ENCODE assay signal across 9 cellular contexts in genomic region chr17:17737938-17738894, GRCh38. TPM values are rescaled to one million over a fixed set of nuclear protein-coding genes. Genes with fewer than 3 reads are reported as not detected.
DNase-seq lines count a peak whose midpoint lies in the region; ATAC-seq, FAIRE-seq and TF ChIP-seq lines count a peak whose summit lies in the region.
"Had no signal": no experiment of that assay in that cellular context is flagged by ENCODE, and none has a peak within 500 bp of the region (broad histone marks: within the 10 kb centered on the region; RNA-seq: fewer than 3 reads in every experiment).

No MANE protein-coding gene starts in this region.

- in situ Hi-C loops in GM13977 (cut with MboI; ENCODE audit: low pct_unique_long_range_greater_than_20kb, low sequenced_read_pairs, unreplicated experiment) = no loop called here

- DNase-seq in SHP77 treated with DMSO at 0.1 percent for 48 hours (lab: John Stamatoyannopoulos, UW) (peak; percentile 65), glomerular visceral epithelial cell (ENCODE audit: extremely low spot score) (peak; percentile 68), pancreas (peak in 3 of 6 donors; percentile 48 to 72 (median 48)), GM13977 (ENCODE audit: low spot score) (no peak), middle frontal gyrus (ENCODE audit: extremely low spot score, low spot score) (no peak)
- DNase-seq: stimulated activated naive CD4-positive, alpha-beta T cell had no signal

- no peak for TF ChIP-seq CTCF in pancreas (IDR thresholded peaks at IDR 0.05)
- no peak for TF ChIP-seq CTCF in GM13977 (IDR thresholded peaks at IDR 0.05; ENCODE audit: extremely low read depth, insufficient read depth, missing control alignments)

- H3K4me3 ChIP-seq in BLaER1 treated with 17β-estradiol and CSF1 and Interleukin-3, amounts not matched to agents 10 nM and 100 nM = peak overlapping the region in 4 of 10 experiments; percentile 11 to 28 (median 23); a peak in 5 of 20 replicates
- no peak overlapping the region for H3K4me3 ChIP-seq in pancreas

- no peaks in the 10 kb centered on the region for H3K27me3 ChIP-seq in BLaER1 treated with 17β-estradiol and CSF1 and Interleukin-3, amounts not matched to agents 10 nM and 100 nM
- H3K27me3 ChIP-seq in pancreas = no peaks in the 10 kb centered on the region

- peaks cover 43 to 100% (median 95%) of the 10 kb centered on the region in 10 experiments for H3K4me1 ChIP-seq in BLaER1 treated with 17β-estradiol and CSF1 and Interleukin-3, amounts not matched to agents 10 nM and 100 nM
- H3K4me1 ChIP-seq in pancreas = peaks cover 12 to 28% (median 19%) of the 10 kb centered on the region in 3 donors

- intact Hi-C loops in pancreas (cut with DNase I) = no loop called here

- H3K9ac ChIP-seq in BLaER1 treated with 17β-estradiol and CSF1 and Interleukin-3, amounts not matched to agents 10 nM and 100 nM = peak overlapping the region; percentile 35 to 78 (median 64); a peak in 19 of 22 replicates

- FAIRE-seq in pancreas (lab: Jason Lieb, UNC) = no peak

- H3K27ac ChIP-seq in BLaER1 treated with 17β-estradiol and CSF1 and Interleukin-3, amounts not matched to agents 10 nM and 100 nM = peak overlapping the region in 10 of 11 experiments; percentile 63 to 84 (median 74); a peak in 21 of 22 replicates
- H3K27ac ChIP-seq in pancreas = peak overlapping the region; percentile 43 to 81 (median 68)

- peaks cover 64 to 99% (median 93%) of the 10 kb centered on the region in 11 experiments; a peak in 20 of 22 replicates for H4K20me1 ChIP-seq in BLaER1 treated with 17β-estradiol and CSF1 and Interleukin-3, amounts not matched to agents 10 nM and 100 nM

- peak overlapping the region; percentile 82 to 98 (median 93) for H3K4me2 ChIP-seq in BLaER1 treated with 17β-estradiol and CSF1 and Interleukin-3, amounts not matched to agents 10 nM and 100 nM

- peak; percentile 39 to 69 (median 62) for ATAC-seq in pancreas
- ATAC-seq in GM18517 (IDR thresholded peaks at IDR 0.05; ENCODE audit: unreplicated experiment) = no peak
- no peak for ATAC-seq in HG03520 (IDR thresholded peaks at IDR 0.05; ENCODE audit: unreplicated experiment)

- WGBS in pancreas, 2 donors = 47 to 63% methylated on average over 13 to 16 of the region's 16 CpGs

- 0 out of 22 replicates have a peak, but pooled peaks cover 0 to 3% (median 0%) of the 10 kb centered on the region in 11 experiments for H3K36me3 ChIP-seq in BLaER1 treated with 17β-estradiol and CSF1 and Interleukin-3, amounts not matched to agents 10 nM and 100 nM
- no peaks in the 10 kb centered on the region for H3K36me3 ChIP-seq in pancreas

- no peaks in the 10 kb centered on the region for H3K9me3 ChIP-seq in BLaER1 treated with 17β-estradiol and CSF1 and Interleukin-3, amounts not matched to agents 10 nM and 100 nM (replicated peaks in 1 of 11)
- no peaks in the 10 kb centered on the region for H3K9me3 ChIP-seq in pancreas

RNA-seq across cellular contexts. Expression of gene RAI1, which starts 57.0 kb away (rescaled TPM):
- total RNA-seq in pancreas = 10 to 100 TPM; 12.1 to 21.6 (median 13.5) TPM
- 10 to 100 TPM; 21.1 to 23.9 TPM for polyA plus RNA-seq in pancreas

Comparison
In these comparisons a context has a peak if more than half of its experiments do, and no peak if none do; other contexts are left out.
1. DNase-seq: peak in SHP77 treated with DMSO at 0.1 percent for 48 hours (single experiment) and glomerular visceral epithelial cell (single experiment); none in GM13977 (single experiment) and middle frontal gyrus (single experiment).
2. ATAC-seq: peak in pancreas (4 of 4); none in GM18517 (single experiment) and HG03520 (single experiment).